ENCODE assay signal across 15 cellular contexts in the genomic region with DNA sequence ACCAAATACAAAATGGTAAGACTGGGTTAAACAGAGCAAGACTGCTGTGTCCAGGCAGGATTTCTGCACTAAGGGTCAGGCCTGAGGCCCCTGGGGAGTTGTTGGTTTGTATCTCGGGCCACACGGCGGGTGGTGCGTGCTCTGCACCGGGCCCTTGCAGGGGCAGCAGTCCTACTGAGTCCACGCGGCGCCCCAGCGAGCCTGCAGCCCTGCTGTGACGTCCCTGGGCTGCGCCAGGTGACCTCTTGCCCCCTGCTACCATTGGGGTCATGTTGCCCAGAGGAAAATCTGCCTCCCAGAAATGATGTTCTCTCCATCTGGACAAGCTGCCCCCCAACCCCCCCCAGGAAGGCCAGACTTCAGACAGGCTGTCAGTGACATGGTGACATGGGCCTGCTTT.
A peak's percentile ranks its signal among the peaks of the same experiment; 100 is the strongest.
DNase-seq lines count a peak whose midpoint lies in the region; ATAC-seq, FAIRE-seq and TF ChIP-seq lines count a peak whose summit lies in the region.
"Had no signal": no experiment of that assay in that cellular context is flagged by ENCODE, and none has a peak within 500 bp of the region (broad histone marks: within the 10 kb centered on the region; RNA-seq: fewer than 3 reads in every experiment).

No MANE protein-coding gene starts in this region.

- H3K27me3 ChIP-seq in upper lobe of right lung (no peaks in the 10 kb centered on the region), heart left ventricle (no peaks in the 10 kb centered on the region)

- H3K9me3 Mint-ChIP-seq in activated naive CD8-positive, alpha-beta T cell treated with anti-CD3 and anti-CD28 coated beads for 36 hours: peaks cover 1% of the 10 kb centered on the region
- no peaks in the 10 kb centered on the region for H3K9me3 Mint-ChIP-seq in activated naive CD8-positive, alpha-beta T cell treated with anti-CD3 and anti-CD28 coated beads, Interleukin-2, amount 50 U/mL, for 24 hours
- peaks cover 5% of the 10 kb centered on the region for H3K9me3 Mint-ChIP-seq in nephron progenitor cell

- TF ChIP-seq POLR2A in heart left ventricle (IDR thresholded peaks at IDR 0.05): no peak
- no peak for TF ChIP-seq POLR2A in GM12891 (IDR thresholded peaks at IDR 0.05; ENCODE audit: low read depth, low read length)

- 75 to 95% (median 90%) methylated on average over 11 of the region's 11 CpGs for WGBS in heart left ventricle, 4 donors

- H3K27ac ChIP-seq in upper lobe of right lung (no peak overlapping the region), heart left ventricle (no peak overlapping the region)

- no peak overlapping the region for H3K4me3 ChIP-seq in upper lobe of right lung
- no peak overlapping the region for H3K4me3 ChIP-seq in heart left ventricle

- H3K4me3 Mint-ChIP-seq in activated naive CD8-positive, alpha-beta T cell treated with anti-CD3 and anti-CD28 coated beads for 36 hours: no peak overlapping the region
- H3K4me3 Mint-ChIP-seq in activated naive CD8-positive, alpha-beta T cell treated with anti-CD3 and anti-CD28 coated beads, Interleukin-2, amount 50 U/mL, for 24 hours: no peak overlapping the region
- H3K4me3 Mint-ChIP-seq in nephron progenitor cell: no peak overlapping the region
- H3K4me3 Mint-ChIP-seq: H9 had no signal

- intact Hi-C loops in upper lobe of right lung (cut with DNase I): no loop called here
- intact Hi-C loops in heart left ventricle (cut with DNase I): no loop called here

- FAIRE-seq in GM12891 (lab: Jason Lieb, UNC): no peak

- no peaks in the 10 kb centered on the region for H3K4me1 ChIP-seq in upper lobe of right lung
- H3K4me1 ChIP-seq in heart left ventricle: peaks cover 0 to 4% (median 0%) of the 10 kb centered on the region in 12 donors

- no peak for DNase-seq in activated naive CD8-positive, alpha-beta T cell treated with anti-CD3 and anti-CD28 coated beads for 36 hours
- no peak for DNase-seq in activated naive CD8-positive, alpha-beta T cell treated with anti-CD3 and anti-CD28 coated beads, Interleukin-2, amount 50 U/mL, for 24 hours
- DNase-seq in brain pericyte (ENCODE audit: low read depth, low spot score) (peak; percentile 12), nephron progenitor cell (peak; percentile 8), upper lobe of right lung (no peak), left lobe of liver (ENCODE audit: low spot score) (no peak), heart left ventricle (no peak), GM12891 (ENCODE audit: insufficient read length, low spot score) (no peak)
- DNase-seq: H9, Karpas-422, NCI-H187 treated with DMSO at 0.1 percent for 48 hours, NCI-H2171, NCI-H446 treated with DMSO at 0.1 percent for 48 hours, NCI-H748 treated with DMSO at 0.1 percent for 48 hours, PC-3 had no signal

- no peak for TF ChIP-seq CTCF in nephron progenitor cell (IDR thresholded peaks at IDR 0.05)
- TF ChIP-seq CTCF in upper lobe of right lung (IDR thresholded peaks at IDR 0.05): no peak
- TF ChIP-seq CTCF in heart left ventricle (IDR thresholded peaks at IDR 0.05): no peak

- H3K36me3 ChIP-seq in upper lobe of right lung (peaks cover 91% of the 10 kb centered on the region), heart left ventricle (peaks cover 0 to 94% (median 67%) of the 10 kb centered on the region in 9 donors)

- H3K36me3 Mint-ChIP-seq in activated naive CD8-positive, alpha-beta T cell treated with anti-CD3 and anti-CD28 coated beads for 36 hours: peaks cover 79% of the 10 kb centered on the region
- H3K36me3 Mint-ChIP-seq in activated naive CD8-positive, alpha-beta T cell treated with anti-CD3 and anti-CD28 coated beads, Interleukin-2, amount 50 U/mL, for 24 hours (ENCODE audit: low read depth): peaks cover 64% of the 10 kb centered on the region
- H3K36me3 Mint-ChIP-seq in nephron progenitor cell (ENCODE audit: low read depth): peaks cover 13% of the 10 kb centered on the region

- H3K9me3 ChIP-seq in upper lobe of right lung (no peaks in the 10 kb centered on the region), heart left ventricle (peaks cover 0 to 4% (median 0%) of the 10 kb centered on the region in 12 donors)

- H3K4me1 Mint-ChIP-seq in activated naive CD8-positive, alpha-beta T cell treated with anti-CD3 and anti-CD28 coated beads for 36 hours: peaks cover 23% of the 10 kb centered on the region
- H3K4me1 Mint-ChIP-seq in activated naive CD8-positive, alpha-beta T cell treated with anti-CD3 and anti-CD28 coated beads, Interleukin-2, amount 50 U/mL, for 24 hours: peaks cover 10% of the 10 kb centered on the region
- H3K4me1 Mint-ChIP-seq in nephron progenitor cell: peaks cover 62% of the 10 kb centered on the region
- H3K4me1 Mint-ChIP-seq: H9 had no signal

- no peak for ATAC-seq in activated naive CD8-positive, alpha-beta T cell treated with anti-CD3 and anti-CD28 coated beads, Interleukin-2, amount 50 U/mL, for 24 hours
- ATAC-seq in upper lobe of right lung (peak; percentile 25), left lobe of liver (no peak), heart left ventricle (no peak)
- ATAC-seq: PC-3 had no signal

- no peaks in the 10 kb centered on the region for H3K27me3 Mint-ChIP-seq in activated naive CD8-positive, alpha-beta T cell treated with anti-CD3 and anti-CD28 coated beads for 36 hours
- no peaks in the 10 kb centered on the region for H3K27me3 Mint-ChIP-seq in activated naive CD8-positive, alpha-beta T cell treated with anti-CD3 and anti-CD28 coated beads, Interleukin-2, amount 50 U/mL, for 24 hours
- no peaks in the 10 kb centered on the region for H3K27me3 Mint-ChIP-seq in nephron progenitor cell (ENCODE audit: low read depth, poor library complexity)

- peak overlapping the region; percentile 22 for H3K27ac Mint-ChIP-seq in activated naive CD8-positive, alpha-beta T cell treated with anti-CD3 and anti-CD28 coated beads for 36 hours
- H3K27ac Mint-ChIP-seq in activated naive CD8-positive, alpha-beta T cell treated with anti-CD3 and anti-CD28 coated beads, Interleukin-2, amount 50 U/mL, for 24 hours: no peak overlapping the region
- H3K27ac Mint-ChIP-seq in nephron progenitor cell: no peak overlapping the region

TF ChIP-seq in GM12891, 5 proteins besides CTCF, POLR2A, EP300 and RAD21:
- no peak for TF ChIP-seq TAF1 (IDR thresholded peaks at IDR 0.05; ENCODE audit: low read depth, low read length)
TF ChIP-seq in GM12891: peak in this region for 0.

Comparison
In these comparisons a context has a peak if more than half of its experiments do, and no peak if none do; other contexts are left out.
1. DNase-seq: peak in brain pericyte (single experiment) and nephron progenitor cell (single experiment); none in activated naive CD8-positive, alpha-beta T cell treated with anti-CD3 and anti-CD28 coated beads for 36 hours (single experiment), activated naive CD8-positive, alpha-beta T cell treated with anti-CD3 and anti-CD28 coated beads, Interleukin-2, amount 50 U/mL, for 24 hours (single experiment), upper lobe of right lung (single experiment), left lobe of liver (single experiment), heart left ventricle (0 of 5) and GM12891 (single experiment).